ENCODE assay signal across 8 cellular contexts in genomic region chrX:276588-277171, GRCh38. TPM values are rescaled to one million over a fixed set of nuclear protein-coding genes. Genes with fewer than 3 reads are reported as not detected.
A peak's percentile ranks its signal among the peaks of the same experiment; 100 is the strongest.
DNase-seq lines count a peak whose midpoint lies in the region; ATAC-seq and TF ChIP-seq lines count a peak whose summit lies in the region.

No MANE protein-coding gene starts in this region.

- H3K36me3 Mint-ChIP-seq in glutamatergic neuron (ENCODE audit: unreplicated experiment): no peaks in the 10 kb centered on the region

- intact Hi-C loops in psoas muscle (cut with DNase I): no loop called here

- peaks cover 7% of the 10 kb centered on the region for H3K9me3 Mint-ChIP-seq in glutamatergic neuron (ENCODE audit: unreplicated experiment)

- H3K9me3 ChIP-seq in psoas muscle: no peaks in the 10 kb centered on the region

- peaks cover 0 to 9% (median 7%) of the 10 kb centered on the region in 3 donors for H3K27me3 ChIP-seq in psoas muscle (ENCODE audit: insufficient read depth in 3 of 3, low read length in 2 of 3)

- ATAC-seq in GM19023 (IDR thresholded peaks at IDR 0.05; ENCODE audit: unreplicated experiment) (peak; percentile 55), HG03139 (IDR thresholded peaks at IDR 0.05; ENCODE audit: unreplicated experiment) (peak; percentile 16), psoas muscle (peak; percentile 50 to 66 (median 60))

- no peaks in the 10 kb centered on the region for H3K4me1 Mint-ChIP-seq in glutamatergic neuron (ENCODE audit: low read depth, unreplicated experiment)

- DNase-seq in activated T-cell treated with anti-CD3 and anti-CD28 coated beads for 4 hours: peak; percentile 27
- no peak for DNase-seq in glutamatergic neuron
- DNase-seq in psoas muscle: no peak
- no peak for DNase-seq in GM19238 (ENCODE audit: insufficient read length, low spot score)
- no peak for DNase-seq in NCI-H2029 treated with DMSO at 0.1 percent for 48 hours (lab: John Stamatoyannopoulos, UW)
- DNase-seq in middle frontal gyrus (ENCODE audit: extremely low spot score, low spot score): no peak

- no peak overlapping the region for H3K27ac ChIP-seq in psoas muscle

- H3K4me3 ChIP-seq in psoas muscle: peak overlapping the region; percentile 65

- H3K36me3 ChIP-seq in psoas muscle (ENCODE audit: insufficient read depth in 1 of 2, low read depth in 1 of 2): no peaks in the 10 kb centered on the region

- peaks cover 5% of the 10 kb centered on the region for H3K4me1 ChIP-seq in psoas muscle

- WGBS in psoas muscle, 3 donors: 4 to 6% (median 5%) methylated on average over 45 to 47 of the region's 47 CpGs

- H3K27ac Mint-ChIP-seq in glutamatergic neuron (ENCODE audit: unreplicated experiment): no peak overlapping the region

- peak overlapping the region; percentile 63 for H3K4me3 Mint-ChIP-seq in glutamatergic neuron (ENCODE audit: unreplicated experiment)

- TF ChIP-seq CTCF in glutamatergic neuron (IDR thresholded peaks at IDR 0.05; ENCODE audit: partially characterized antibody, unreplicated experiment) (no peak), psoas muscle (IDR thresholded peaks at IDR 0.05) (no peak)

- peaks cover 7% of the 10 kb centered on the region for H3K27me3 Mint-ChIP-seq in glutamatergic neuron (ENCODE audit: unreplicated experiment)

RNA-seq across cellular contexts. Expression of gene PLCXD1, which starts 4.5 kb away (rescaled TPM):
- total RNA-seq in glutamatergic neuron (ENCODE audit: unreplicated experiment) (36.4 TPM), psoas muscle (1 to 10 TPM in 3 of 4 donors, under 1 TPM in 1; 0.89 to 3.0 (median 2.0) TPM)
- 10 to 100 TPM in 1 of 3 donors, 1 to 10 TPM in 2; 1.2 to 16.3 (median 2.3) TPM for polyA plus RNA-seq in psoas muscle

RNA-seq across cellular contexts. Expression of gene GTPBP6, which starts 41.9 kb away (rescaled TPM):
- total RNA-seq in glutamatergic neuron (ENCODE audit: unreplicated experiment) (52.3 TPM), psoas muscle (10 to 100 TPM; 48.5 to 54.5 (median 50.9) TPM)
- polyA plus RNA-seq in psoas muscle: 10 to 100 TPM; 48.1 to 63.4 (median 49.0) TPM
